In genomic region chr11:122655527-122656072, GRCh38 we compare ENCODE assay signal across 1 cellular context.
TF ChIP-seq lines count a peak whose summit lies in the region.

A gene with protein sequence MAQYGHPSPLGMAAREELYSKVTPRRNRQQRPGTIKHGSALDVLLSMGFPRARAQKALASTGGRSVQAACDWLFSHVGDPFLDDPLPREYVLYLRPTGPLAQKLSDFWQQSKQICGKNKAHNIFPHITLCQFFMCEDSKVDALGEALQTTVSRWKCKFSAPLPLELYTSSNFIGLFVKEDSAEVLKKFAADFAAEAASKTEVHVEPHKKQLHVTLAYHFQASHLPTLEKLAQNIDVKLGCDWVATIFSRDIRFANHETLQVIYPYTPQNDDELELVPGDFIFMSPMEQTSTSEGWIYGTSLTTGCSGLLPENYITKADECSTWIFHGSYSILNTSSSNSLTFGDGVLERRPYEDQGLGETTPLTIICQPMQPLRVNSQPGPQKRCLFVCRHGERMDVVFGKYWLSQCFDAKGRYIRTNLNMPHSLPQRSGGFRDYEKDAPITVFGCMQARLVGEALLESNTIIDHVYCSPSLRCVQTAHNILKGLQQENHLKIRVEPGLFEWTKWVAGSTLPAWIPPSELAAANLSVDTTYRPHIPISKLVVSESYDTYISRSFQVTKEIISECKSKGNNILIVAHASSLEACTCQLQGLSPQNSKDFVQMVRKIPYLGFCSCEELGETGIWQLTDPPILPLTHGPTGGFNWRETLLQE (plus strand): TSS chr11:122655722. CDS start chr11:122656050, 328 bp downstream.

TF ChIP-seq in HepG2, 621 proteins besides CTCF, POLR2A, EP300 and RAD21 (continued from another document and continues in another):
- TF ChIP-seq, protein P1, sequence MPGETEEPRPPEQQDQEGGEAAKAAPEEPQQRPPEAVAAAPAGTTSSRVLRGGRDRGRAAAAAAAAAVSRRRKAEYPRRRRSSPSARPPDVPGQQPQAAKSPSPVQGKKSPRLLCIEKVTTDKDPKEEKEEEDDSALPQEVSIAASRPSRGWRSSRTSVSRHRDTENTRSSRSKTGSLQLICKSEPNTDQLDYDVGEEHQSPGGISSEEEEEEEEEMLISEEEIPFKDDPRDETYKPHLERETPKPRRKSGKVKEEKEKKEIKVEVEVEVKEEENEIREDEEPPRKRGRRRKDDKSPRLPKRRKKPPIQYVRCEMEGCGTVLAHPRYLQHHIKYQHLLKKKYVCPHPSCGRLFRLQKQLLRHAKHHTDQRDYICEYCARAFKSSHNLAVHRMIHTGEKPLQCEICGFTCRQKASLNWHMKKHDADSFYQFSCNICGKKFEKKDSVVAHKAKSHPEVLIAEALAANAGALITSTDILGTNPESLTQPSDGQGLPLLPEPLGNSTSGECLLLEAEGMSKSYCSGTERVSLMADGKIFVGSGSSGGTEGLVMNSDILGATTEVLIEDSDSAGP (CRISPR knock-in tag; IDR thresholded peaks at IDR 0.05; ENCODE audit: borderline replicate concordance), result peak; percentile 99
- TF ChIP-seq SUZ12 (IDR thresholded peaks at IDR 0.05; ENCODE audit: low read depth, low read length) (no peak), ZNF841 (CRISPR knock-in tag; IDR thresholded peaks at IDR 0.05; ENCODE audit: borderline replicate concordance) (no peak), NKX3-1 (CRISPR knock-in tag; IDR thresholded peaks at IDR 0.05) (peak; percentile 38; the same call in 1 of the 2 replicates), FOXP1 (IDR thresholded peaks at IDR 0.05) (no peak), FOXP1 (CRISPR knock-in tag; IDR thresholded peaks at IDR 0.05) (no peak), TBL1XR1 (IDR thresholded peaks at IDR 0.05; ENCODE audit: borderline replicate concordance, low read length, partially characterized antibody) (no peak), CAMTA2 (CRISPR knock-in tag; IDR thresholded peaks at IDR 0.05; ENCODE audit: borderline replicate concordance) (0 out of 2 replicates have a peak, but pooled peaks have one; percentile 82), SMAD9 (CRISPR knock-in tag; IDR thresholded peaks at IDR 0.05) (no peak), ZNF501 (CRISPR knock-in tag; IDR thresholded peaks at IDR 0.05) (no peak), KLF15 (CRISPR knock-in tag; IDR thresholded peaks at IDR 0.05; ENCODE audit: borderline replicate concordance) (0 out of 2 replicates have a peak, but pooled peaks have one; percentile 54), ESRRA (CRISPR knock-in tag; IDR thresholded peaks at IDR 0.05; ENCODE audit: low read depth) (no peak), ZMYM4 (CRISPR knock-in tag; IDR thresholded peaks at IDR 0.05) (no peak), ZNF580 (CRISPR knock-in tag; IDR thresholded peaks at IDR 0.05; ENCODE audit: borderline replicate concordance, low read depth) (no peak), KIAA2018 (CRISPR knock-in tag; IDR thresholded peaks at IDR 0.05; ENCODE audit: borderline replicate concordance) (no peak), ZNF12 (CRISPR knock-in tag; IDR thresholded peaks at IDR 0.05) (no peak), PHF8 (CRISPR knock-in tag; IDR thresholded peaks at IDR 0.05) (peak; percentile 57; the same call in 1 of the 2 replicates), DZIP1 (CRISPR knock-in tag; IDR thresholded peaks at IDR 0.05) (no peak), ZNF205 (CRISPR knock-in tag; IDR thresholded peaks at IDR 0.05) (no peak), REPIN1 (CRISPR knock-in tag; IDR thresholded peaks at IDR 0.05; ENCODE audit: borderline replicate concordance, low read depth) (0 out of 2 replicates have a peak, but pooled peaks have one; percentile 31), U2AF1 (optimal IDR thresholded peaks at IDR 0.05; ENCODE audit: low read depth, low read length) (no peak), MIER3 (CRISPR knock-in tag; IDR thresholded peaks at IDR 0.05; ENCODE audit: borderline replicate concordance) (no peak), IRF9 (CRISPR knock-in tag; IDR thresholded peaks at IDR 0.05; ENCODE audit: borderline replicate concordance) (no peak), ZNF883 (CRISPR knock-in tag; IDR thresholded peaks at IDR 0.05; ENCODE audit: not compliant biosample characterization) (peak; percentile 19), ZNF160 (CRISPR knock-in tag; IDR thresholded peaks at IDR 0.05) (no peak), SOX6 (IDR thresholded peaks at IDR 0.05) (no peak), SOX6 (CRISPR knock-in tag; IDR thresholded peaks at IDR 0.05) (peak; percentile 20; the same call in 1 of the 2 replicates)
- TF ChIP-seq, protein P2, sequence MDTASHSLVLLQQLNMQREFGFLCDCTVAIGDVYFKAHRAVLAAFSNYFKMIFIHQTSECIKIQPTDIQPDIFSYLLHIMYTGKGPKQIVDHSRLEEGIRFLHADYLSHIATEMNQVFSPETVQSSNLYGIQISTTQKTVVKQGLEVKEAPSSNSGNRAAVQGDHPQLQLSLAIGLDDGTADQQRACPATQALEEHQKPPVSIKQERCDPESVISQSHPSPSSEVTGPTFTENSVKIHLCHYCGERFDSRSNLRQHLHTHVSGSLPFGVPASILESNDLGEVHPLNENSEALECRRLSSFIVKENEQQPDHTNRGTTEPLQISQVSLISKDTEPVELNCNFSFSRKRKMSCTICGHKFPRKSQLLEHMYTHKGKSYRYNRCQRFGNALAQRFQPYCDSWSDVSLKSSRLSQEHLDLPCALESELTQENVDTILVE (CRISPR knock-in tag; IDR thresholded peaks at IDR 0.05), result no peak
- TF ChIP-seq, protein P3, sequence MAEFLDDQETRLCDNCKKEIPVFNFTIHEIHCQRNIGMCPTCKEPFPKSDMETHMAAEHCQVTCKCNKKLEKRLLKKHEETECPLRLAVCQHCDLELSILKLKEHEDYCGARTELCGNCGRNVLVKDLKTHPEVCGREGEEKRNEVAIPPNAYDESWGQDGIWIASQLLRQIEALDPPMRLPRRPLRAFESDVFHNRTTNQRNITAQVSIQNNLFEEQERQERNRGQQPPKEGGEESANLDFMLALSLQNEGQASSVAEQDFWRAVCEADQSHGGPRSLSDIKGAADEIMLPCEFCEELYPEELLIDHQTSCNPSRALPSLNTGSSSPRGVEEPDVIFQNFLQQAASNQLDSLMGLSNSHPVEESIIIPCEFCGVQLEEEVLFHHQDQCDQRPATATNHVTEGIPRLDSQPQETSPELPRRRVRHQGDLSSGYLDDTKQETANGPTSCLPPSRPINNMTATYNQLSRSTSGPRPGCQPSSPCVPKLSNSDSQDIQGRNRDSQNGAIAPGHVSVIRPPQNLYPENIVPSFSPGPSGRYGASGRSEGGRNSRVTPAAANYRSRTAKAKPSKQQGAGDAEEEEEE (CRISPR knock-in tag; IDR thresholded peaks at IDR 0.05; ENCODE audit: borderline replicate concordance), result no peak
- TF ChIP-seq, protein P4, sequence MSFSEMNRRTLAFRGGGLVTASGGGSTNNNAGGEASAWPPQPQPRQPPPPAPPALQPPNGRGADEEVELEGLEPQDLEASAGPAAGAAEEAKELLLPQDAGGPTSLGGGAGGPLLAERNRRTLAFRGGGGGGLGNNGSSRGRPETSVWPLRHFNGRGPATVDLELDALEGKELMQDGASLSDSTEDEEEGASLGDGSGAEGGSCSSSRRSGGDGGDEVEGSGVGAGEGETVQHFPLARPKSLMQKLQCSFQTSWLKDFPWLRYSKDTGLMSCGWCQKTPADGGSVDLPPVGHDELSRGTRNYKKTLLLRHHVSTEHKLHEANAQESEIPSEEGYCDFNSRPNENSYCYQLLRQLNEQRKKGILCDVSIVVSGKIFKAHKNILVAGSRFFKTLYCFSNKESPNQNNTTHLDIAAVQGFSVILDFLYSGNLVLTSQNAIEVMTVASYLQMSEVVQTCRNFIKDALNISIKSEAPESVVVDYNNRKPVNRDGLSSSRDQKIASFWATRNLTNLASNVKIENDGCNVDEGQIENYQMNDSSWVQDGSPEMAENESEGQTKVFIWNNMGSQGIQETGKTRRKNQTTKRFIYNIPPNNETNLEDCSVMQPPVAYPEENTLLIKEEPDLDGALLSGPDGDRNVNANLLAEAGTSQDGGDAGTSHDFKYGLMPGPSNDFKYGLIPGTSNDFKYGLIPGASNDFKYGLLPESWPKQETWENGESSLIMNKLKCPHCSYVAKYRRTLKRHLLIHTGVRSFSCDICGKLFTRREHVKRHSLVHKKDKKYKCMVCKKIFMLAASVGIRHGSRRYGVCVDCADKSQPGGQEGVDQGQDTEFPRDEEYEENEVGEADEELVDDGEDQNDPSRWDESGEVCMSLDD (CRISPR knock-in tag; IDR thresholded peaks at IDR 0.05; ENCODE audit: borderline replicate concordance), result no peak
- TF ChIP-seq, protein P5, sequence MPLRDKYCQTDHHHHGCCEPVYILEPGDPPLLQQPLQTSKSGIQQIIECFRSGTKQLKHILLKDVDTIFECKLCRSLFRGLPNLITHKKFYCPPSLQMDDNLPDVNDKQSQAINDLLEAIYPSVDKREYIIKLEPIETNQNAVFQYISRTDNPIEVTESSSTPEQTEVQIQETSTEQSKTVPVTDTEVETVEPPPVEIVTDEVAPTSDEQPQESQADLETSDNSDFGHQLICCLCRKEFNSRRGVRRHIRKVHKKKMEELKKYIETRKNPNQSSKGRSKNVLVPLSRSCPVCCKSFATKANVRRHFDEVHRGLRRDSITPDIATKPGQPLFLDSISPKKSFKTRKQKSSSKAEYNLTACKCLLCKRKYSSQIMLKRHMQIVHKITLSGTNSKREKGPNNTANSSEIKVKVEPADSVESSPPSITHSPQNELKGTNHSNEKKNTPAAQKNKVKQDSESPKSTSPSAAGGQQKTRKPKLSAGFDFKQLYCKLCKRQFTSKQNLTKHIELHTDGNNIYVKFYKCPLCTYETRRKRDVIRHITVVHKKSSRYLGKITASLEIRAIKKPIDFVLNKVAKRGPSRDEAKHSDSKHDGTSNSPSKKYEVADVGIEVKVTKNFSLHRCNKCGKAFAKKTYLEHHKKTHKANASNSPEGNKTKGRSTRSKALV (CRISPR knock-in tag; IDR thresholded peaks at IDR 0.05), result peak; percentile 85; the same call in 1 of the 2 replicates
